ENCODE assay signal across 18 cellular contexts in the genomic region with DNA sequence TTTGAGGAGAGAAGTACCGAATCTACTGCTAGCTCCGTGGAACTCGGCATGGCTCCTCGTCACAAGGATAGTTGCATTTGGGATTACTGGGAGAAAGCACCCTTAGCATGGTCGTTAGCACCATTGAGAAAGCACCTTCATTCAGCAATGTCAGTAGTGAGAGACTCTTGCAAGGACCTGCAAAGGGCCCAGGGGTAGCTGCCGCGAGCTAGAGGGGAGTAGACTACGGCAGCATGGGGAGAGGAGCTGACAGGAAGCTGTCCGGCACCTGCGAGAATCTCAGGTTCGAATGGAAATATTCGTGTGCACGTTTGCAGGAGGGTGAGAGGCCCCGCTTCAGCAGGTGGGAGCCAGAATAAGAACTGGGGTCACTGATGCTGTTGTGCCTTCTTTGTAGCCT. TPM values are rescaled to one million over a fixed set of nuclear protein-coding genes. Genes with fewer than 3 reads are reported as not detected.
A peak's percentile ranks its signal among the peaks of the same experiment; 100 is the strongest.
DNase-seq lines count a peak whose midpoint lies in the region; ATAC-seq, FAIRE-seq and TF ChIP-seq lines count a peak whose summit lies in the region.
"Had no signal": no experiment of that assay in that cellular context is flagged by ENCODE, and none has a peak within 500 bp of the region (broad histone marks: within the 10 kb centered on the region; RNA-seq: fewer than 3 reads in every experiment).

No MANE protein-coding gene starts in this region.

- ATAC-seq in GM21447 (IDR thresholded peaks at IDR 0.05; ENCODE audit: unreplicated experiment) (peak; percentile 31), HG03442 (IDR thresholded peaks at IDR 0.05; ENCODE audit: unreplicated experiment) (peak; percentile 27)

- no peak for TF ChIP-seq CTCF in neural progenitor cell (IDR thresholded peaks at IDR 0.05)

- no peaks in the 10 kb centered on the region for H3F3A ChIP-seq in neural progenitor cell (ENCODE audit: low read depth)

- no peak overlapping the region for H3K4me3 ChIP-seq in neural progenitor cell
- H3K4me3 ChIP-seq in small intestine (ENCODE audit: low read depth in 1 of 2, low read length in 2 of 2): no peak overlapping the region
- H3K4me3 ChIP-seq: hepatocyte had no signal

- H3K9me3 ChIP-seq in neural progenitor cell (ENCODE audit: low read depth) (no peaks in the 10 kb centered on the region), small intestine (ENCODE audit: control insufficient read depth, low read depth) (no peaks in the 10 kb centered on the region)
- H3K9me3 ChIP-seq: SK-N-SH had no signal

- H3K4me1 ChIP-seq in neural progenitor cell (no peaks in the 10 kb centered on the region), small intestine (ENCODE audit: control insufficient read depth in 2 of 2, insufficient read depth in 1 of 2, low read depth in 1 of 2, low read length in 1 of 2) (no peaks in the 10 kb centered on the region)

- H3K36me3 Mint-ChIP-seq in T-helper 1 cell treated with Interleukin-12 subunit alpha and Interleukin-12 subunit beta and Interleukin-4 antibody, amounts not matched to agents 30 μg/mL and 1 μg/mL, for 36 hours (ENCODE audit: low read depth): peaks cover 2% of the 10 kb centered on the region
- H3K36me3 Mint-ChIP-seq in neural progenitor cell: no peaks in the 10 kb centered on the region
- H3K36me3 Mint-ChIP-seq: type B pancreatic cell had no signal

- peak overlapping the region; percentile 67 for H3K4me3 Mint-ChIP-seq in T-helper 1 cell treated with Interleukin-12 subunit alpha and Interleukin-12 subunit beta and Interleukin-4 antibody, amounts not matched to agents 30 μg/mL and 1 μg/mL, for 36 hours
- no peak overlapping the region for H3K4me3 Mint-ChIP-seq in neural progenitor cell
- H3K4me3 Mint-ChIP-seq: neural crest cell, type B pancreatic cell had no signal

- WGBS in small intestine, 3 donors: 86 to 95% (median 90%) methylated on average over 14 of the region's 14 CpGs

- H2AFZ ChIP-seq in neural progenitor cell (replicated peaks): no peak overlapping the region
- H2AFZ ChIP-seq: hepatocyte had no signal

- H3K4me1 Mint-ChIP-seq in T-helper 1 cell treated with Interleukin-12 subunit alpha and Interleukin-12 subunit beta and Interleukin-4 antibody, amounts not matched to agents 30 μg/mL and 1 μg/mL, for 36 hours (ENCODE audit: low read depth): peaks cover 21% of the 10 kb centered on the region
- peaks cover 6% of the 10 kb centered on the region for H3K4me1 Mint-ChIP-seq in neural progenitor cell

- FAIRE-seq in small intestine (lab: Jason Lieb, UNC): no peak

- H3K9ac ChIP-seq in neural progenitor cell: no peak overlapping the region
- H3K9ac ChIP-seq: SK-N-SH had no signal

- no peaks in the 10 kb centered on the region for H3K27me3 Mint-ChIP-seq in T-helper 1 cell treated with Interleukin-12 subunit alpha and Interleukin-12 subunit beta and Interleukin-4 antibody, amounts not matched to agents 30 μg/mL and 1 μg/mL, for 36 hours (ENCODE audit: low read depth)
- H3K27me3 Mint-ChIP-seq in neural progenitor cell (ENCODE audit: insufficient read depth, low read depth): no peaks in the 10 kb centered on the region
- H3K27me3 Mint-ChIP-seq: activated CD4-positive, alpha-beta T cell treated with anti-CD3 and anti-CD28 coated beads, Interleukin-2, amount 10 ng/mL, durations not matched to agents 24 days and 14 days had no signal

- no peaks in the 10 kb centered on the region for H3K79me2 ChIP-seq in neural progenitor cell (ENCODE audit: low read depth)
- H3K79me2 ChIP-seq: hepatocyte had no signal

- H3K27me3 ChIP-seq in neural progenitor cell (no peaks in the 10 kb centered on the region), small intestine (ENCODE audit: control insufficient read depth in 2 of 2, insufficient read depth in 2 of 2, low read length in 2 of 2) (no peaks in the 10 kb centered on the region)
- H3K27me3 ChIP-seq: brain microvascular endothelial cell, hepatocyte had no signal

- H3K27ac Mint-ChIP-seq in T-helper 1 cell treated with Interleukin-12 subunit alpha and Interleukin-12 subunit beta and Interleukin-4 antibody, amounts not matched to agents 30 μg/mL and 1 μg/mL, for 36 hours: no peak overlapping the region
- peak overlapping the region; percentile 90 for H3K27ac Mint-ChIP-seq in neural progenitor cell
- H3K27ac Mint-ChIP-seq: activated CD4-positive, alpha-beta T cell treated with anti-CD3 and anti-CD28 coated beads, Interleukin-2, amount 10 ng/mL, durations not matched to agents 24 days and 14 days; type B pancreatic cell had no signal

- no peak overlapping the region for H3K27ac ChIP-seq in neural progenitor cell
- H3K27ac ChIP-seq in small intestine (ENCODE audit: low read depth in 1 of 2, low read length in 1 of 2): no peak overlapping the region
- H3K27ac ChIP-seq: 22Rv1, brain microvascular endothelial cell, hepatocyte had no signal

- H3K4me2 ChIP-seq in neural progenitor cell: no peak overlapping the region
- H3K4me2 ChIP-seq: hepatocyte, SK-N-SH had no signal

- no peaks in the 10 kb centered on the region for H3K36me3 ChIP-seq in neural progenitor cell
- H3K36me3 ChIP-seq in small intestine (ENCODE audit: control insufficient read depth in 2 of 2, insufficient read depth in 2 of 2, low read length in 2 of 2): no peaks in the 10 kb centered on the region
- H3K36me3 ChIP-seq: brain microvascular endothelial cell had no signal

- DNase-seq in T-helper 1 cell (no peak), neural progenitor cell (ENCODE audit: low spot score) (no peak), small intestine (no peak), NCI-H2081 (lab: John Stamatoyannopoulos, UW) (no peak)
- DNase-seq in stimulated activated CD4-positive, alpha-beta T cell treated with anti-CD3 and anti-CD28 coated beads, Interleukin-2, amount 100 ng/mL, for 48 hours: no peak
- DNase-seq: activated CD4-positive, alpha-beta T cell treated with anti-CD3 and anti-CD28 coated beads, Interleukin-2, amount 10 ng/mL, durations not matched to agents 24 days and 14 days; brain microvascular endothelial cell; H7; NK-92 treated with Interleukin-12 subunit alpha and Interleukin-12 subunit beta, amount 100 ng/mL, for 24 hours; SK-N-SH; stimulated activated CD4-positive, alpha-beta T cell treated with anti-CD3 and anti-CD28 coated beads, Interleukin-12 subunit alpha, Interleukin-12 subunit beta, amount 100 ng/mL, for 4 hours had no signal

- peaks cover 11% of the 10 kb centered on the region for H3K9me3 Mint-ChIP-seq in T-helper 1 cell treated with Interleukin-12 subunit alpha and Interleukin-12 subunit beta and Interleukin-4 antibody, amounts not matched to agents 30 μg/mL and 1 μg/mL, for 36 hours
- H3K9me3 Mint-ChIP-seq in neural progenitor cell: peaks cover 3% of the 10 kb centered on the region
- H3K9me3 Mint-ChIP-seq: type B pancreatic cell had no signal

- H4K20me1 ChIP-seq in neural progenitor cell (ENCODE audit: low read depth): no peaks in the 10 kb centered on the region

RNA-seq across cellular contexts. Expression of a gene that starts 20.2 kb away (rescaled TPM):
- not detected in 2 replicates for total RNA-seq in neural progenitor cell (ENCODE audit: low replicate concordance)
- polyA plus RNA-seq in small intestine: under 1 TPM in 2 of 3 donors, not detected in 1; 0.22 to 0.52 TPM
- total RNA-seq: activated CD4-positive, alpha-beta T cell treated with anti-CD3 and anti-CD28 coated beads, Interleukin-2, amount 10 ng/mL, durations not matched to agents 24 days and 14 days; H7; hepatocyte; neural crest cell had no signal
- polyA plus RNA-seq: hepatocyte, SK-N-SH had no signal

RNA-seq across cellular contexts. Expression of a gene that starts 42.0 kb away (rescaled TPM):
- 0.03 TPM in 1 of 2 replicates, not detected in the other for total RNA-seq in neural progenitor cell (ENCODE audit: low replicate concordance)
- 1 to 10 TPM in 2 of 3 donors, under 1 TPM in 1; 0.54 to 2.6 (median 1.1) TPM for polyA plus RNA-seq in small intestine
- total RNA-seq: neural crest cell had no signal
- polyA plus RNA-seq: SK-N-SH had no signal
